8 cellular contexts compared by ENCODE assay signal in genomic region chr1:223133824-223134435, GRCh38. TPM values are rescaled to one million over a fixed set of nuclear protein-coding genes. Genes with fewer than 3 reads are reported as not detected.
DNase-seq lines count a peak whose midpoint lies in the region; ATAC-seq and TF ChIP-seq lines count a peak whose summit lies in the region.

No MANE protein-coding gene starts in this region.

- intact Hi-C loops in testis (cut with DNase I; ENCODE audit: low total_unique reads): loop anchor here (10.0 kb wide), 1 partner anchor 551 kb away; no protein-coding TSS in a partner anchor

- CTCF ChIA-PET in HEK293T (lab: Yijun Ruan, JAX): interaction anchor here (0.5 to 5.0 kb wide), 45 partner anchors 9 to 615 kb away, joined by 3 to 81 read pairs (median 4); partner anchors contain the start of genes SUSD4 and TLR5

- no peaks in the 10 kb centered on the region for H4K20me1 ChIP-seq in osteoblast (ENCODE audit: insufficient read depth, low read length)

- TF ChIP-seq CTCF in glutamatergic neuron (IDR thresholded peaks at IDR 0.05; ENCODE audit: partially characterized antibody, unreplicated experiment): peak; percentile 96
- TF ChIP-seq CTCF in osteoblast (IDR thresholded peaks at IDR 0.05; ENCODE audit: extremely low read depth, low read depth, low read length): peak; percentile 91
- TF ChIP-seq CTCF in testis (IDR thresholded peaks at IDR 0.05): peak in 2 of 3 experiments; percentile 85 to 88

- peaks cover 33% of the 10 kb centered on the region for H3K27me3 ChIP-seq in osteoblast (ENCODE audit: insufficient read depth, low read length)
- no peaks in the 10 kb centered on the region for H3K27me3 ChIP-seq in testis

- H3K79me2 ChIP-seq in osteoblast (ENCODE audit: insufficient read depth, low read length): no peaks in the 10 kb centered on the region

- peak overlapping the region; percentile 50 for H3K4me3 Mint-ChIP-seq in glutamatergic neuron (ENCODE audit: unreplicated experiment)

- H3K9me3 ChIP-seq in osteoblast (ENCODE audit: low read depth, low read length) (no peaks in the 10 kb centered on the region), testis (no peaks in the 10 kb centered on the region)

- DNase-seq in EL (peak; percentile 80), HEK293T (ENCODE audit: extremely low spot score) (peak; percentile 97), MV-4-11 (lab: John Stamatoyannopoulos, UW) (peak; percentile 58), glutamatergic neuron (peak; percentile 88), osteoblast (ENCODE audit: insufficient read length, low spot score, missing footprints) (peak; percentile 97), testis (peak; percentile 89)
- peak; percentile 75 for DNase-seq in activated naive CD4-positive, alpha-beta T cell treated with anti-CD3 and anti-CD28 coated beads, Interleukin-2, amount 50 U/mL, for 16 hours

- no peak for TF ChIP-seq POLR2A in testis (IDR thresholded peaks at IDR 0.05)

- POLR2A ChIA-PET in HEK293T (lab: Yijun Ruan, JAX): interaction anchor here (0.6 to 3.3 kb wide), 6 partner anchors 8 to 398 kb away, joined by 3 to 22 read pairs (median 6); partner anchors contain the start of gene TLR5

- H3K4me3 ChIP-seq in osteoblast (ENCODE audit: insufficient read depth, low read length) (peak overlapping the region; percentile 41), testis (peak overlapping the region; percentile 31 to 39)

- H3K4me1 Mint-ChIP-seq in glutamatergic neuron (ENCODE audit: low read depth, unreplicated experiment): peaks cover 2% of the 10 kb centered on the region

- H3K36me3 ChIP-seq in osteoblast (ENCODE audit: insufficient read depth, low read length): no peaks in the 10 kb centered on the region
- H3K36me3 ChIP-seq in testis (ENCODE audit: low read depth, missing control alignments): no peaks in the 10 kb centered on the region

- peaks cover 30% of the 10 kb centered on the region for H3K4me1 ChIP-seq in osteoblast (ENCODE audit: insufficient read depth, low read length)
- H3K4me1 ChIP-seq in testis: peaks cover 7% of the 10 kb centered on the region

- no peak overlapping the region for H3K27ac Mint-ChIP-seq in glutamatergic neuron (ENCODE audit: unreplicated experiment)

- H3K4me2 ChIP-seq in osteoblast (ENCODE audit: insufficient read depth, low read length): peak overlapping the region; percentile 77

- H2AFZ ChIP-seq in osteoblast (ENCODE audit: low read length): no peak overlapping the region

- 3 to 4% methylated on average over 23 of the region's 23 CpGs for WGBS in testis, 2 donors

- H3K27me3 Mint-ChIP-seq in glutamatergic neuron (ENCODE audit: unreplicated experiment): peaks cover 2% of the 10 kb centered on the region

- ATAC-seq in SK-N-SH treated with all-trans-retinoic acid at 6 μM for 48 hours: peak; percentile 93

- H3K36me3 Mint-ChIP-seq in glutamatergic neuron (ENCODE audit: unreplicated experiment): peaks cover 3% of the 10 kb centered on the region

- peaks cover 3% of the 10 kb centered on the region for H3K9me3 Mint-ChIP-seq in glutamatergic neuron (ENCODE audit: unreplicated experiment)

- H3K27ac ChIP-seq in osteoblast (ENCODE audit: low read depth, low read length): no peak overlapping the region
- H3K27ac ChIP-seq in testis: peak overlapping the region in 1 of 2 donors; percentile 6

TF ChIP-seq in HEK293T, 16 proteins besides CTCF, POLR2A, EP300 and RAD21:
- peak; percentile 28; the same call in 1 of the 2 replicates for TF ChIP-seq PKNOX1 (IDR thresholded peaks at IDR 0.05)
- peak; percentile 29; the same call in 1 of the 2 replicates for TF ChIP-seq ELF4 (IDR thresholded peaks at IDR 0.05)
- TF ChIP-seq SUZ12 (IDR thresholded peaks at IDR 0.05): no peak
- TF ChIP-seq LEF1 (IDR thresholded peaks at IDR 0.05; ENCODE audit: borderline replicate concordance): no peak

TF ChIP-seq in SK-N-SH treated with all-trans-retinoic acid at 6 μM for 48 hours, 23 proteins besides CTCF, POLR2A, EP300 and RAD21:
- TF ChIP-seq CSDC2 (CRISPR knock-in tag; IDR thresholded peaks at IDR 0.05) (no peak), TCF4 (CRISPR knock-in tag; IDR thresholded peaks at IDR 0.05; ENCODE audit: borderline replicate concordance) (no peak), RARB (CRISPR knock-in tag; IDR thresholded peaks at IDR 0.05) (no peak), ZNF565 (CRISPR knock-in tag; conservative IDR thresholded peaks at IDR 0.05; ENCODE audit: low read depth) (no peak), PPARA (CRISPR knock-in tag; IDR thresholded peaks at IDR 0.05; ENCODE audit: borderline replicate concordance) (no peak), ZNF8 (CRISPR knock-in tag; IDR thresholded peaks at IDR 0.05) (no peak), BACH2 (CRISPR knock-in tag; IDR thresholded peaks at IDR 0.05; ENCODE audit: borderline replicate concordance) (no peak)

RNA-seq across cellular contexts. Expression of gene TLR5, which starts 9.1 kb away (rescaled TPM):
- total RNA-seq in glutamatergic neuron (ENCODE audit: unreplicated experiment) (not detected), osteoblast (under 0.01 and 0.88 TPM in 2 replicates), testis (10 to 100 TPM in 1 of 2 donors, 1 to 10 TPM in 1; 4.2 to 13.8 TPM)
- 5.4 TPM for polyA plus RNA-seq in testis (ENCODE audit: insufficient read depth, low read depth, low replicate concordance)
